Comparison of ENCODE assay signal across 8 cellular contexts in genomic region chr11:113532697-113533424, GRCh38. TPM values are rescaled to one million over a fixed set of nuclear protein-coding genes. Genes with fewer than 3 reads are reported as not detected.
DNase-seq lines count a peak whose midpoint lies in the region; ATAC-seq and TF ChIP-seq lines count a peak whose summit lies in the region.

No MANE protein-coding gene starts in this region.

- no peaks in the 10 kb centered on the region for H3K79me1 ChIP-seq in neuronal stem cell (ENCODE audit: low read depth, low read length)

- H2BK15ac ChIP-seq in neuronal stem cell (ENCODE audit: low read length): no peak overlapping the region

- H3K27ac ChIP-seq in PC-3 (ENCODE audit: low read length) (no peak overlapping the region), neuronal stem cell (replicated peaks; ENCODE audit: low read length) (no peak overlapping the region)

- H3K36me3 ChIP-seq in PC-3 (ENCODE audit: low read depth, low read length) (no peaks in the 10 kb centered on the region), neuronal stem cell (replicated peaks in 1 of 2; ENCODE audit: control insufficient read depth in 2 of 2, insufficient read depth in 2 of 2, low read length in 2 of 2) (no peaks in the 10 kb centered on the region)

- H3K4me1 Mint-ChIP-seq in activated T-cell treated with anti-CD3 and anti-CD28 coated beads, Interleukin-2, amount 50 U/mL, for 24 hours (ENCODE audit: low read depth): no peaks in the 10 kb centered on the region

- no peaks in the 10 kb centered on the region for H3F3A ChIP-seq in PC-3 (ENCODE audit: low read length, unreplicated experiment)

- peak; percentile 95 for TF ChIP-seq CTCF in PC-3 (conservative IDR thresholded peaks at IDR 0.05; ENCODE audit: low read depth, low read length)
- TF ChIP-seq CTCF in fibroblast of pulmonary artery (IDR thresholded peaks at IDR 0.05; ENCODE audit: low read length, missing control alignments): peak; percentile 97

- no peak overlapping the region for H3K4me3 Mint-ChIP-seq in activated T-cell treated with anti-CD3 and anti-CD28 coated beads, Interleukin-2, amount 50 U/mL, for 24 hours

- no peak overlapping the region for H2BK120ac ChIP-seq in neuronal stem cell (ENCODE audit: low read depth, low read length)

- H2BK12ac ChIP-seq in neuronal stem cell (ENCODE audit: low read length): no peak overlapping the region

- H3K9me3 ChIP-seq in PC-3 (ENCODE audit: low read length) (no peaks in the 10 kb centered on the region), neuronal stem cell (replicated peaks in 1 of 2; ENCODE audit: control insufficient read depth in 2 of 2, insufficient read depth in 1 of 2, low read depth in 1 of 2, low read length in 2 of 2) (no peaks in the 10 kb centered on the region)

- no TSS peak for BruUV-seq in PC-3 (replicated peaks; lab: Mats Ljungman, UMichigan)

- H3K23ac ChIP-seq in neuronal stem cell (ENCODE audit: low read depth, low read length, poor library complexity): no peak overlapping the region

- H3K9ac ChIP-seq in PC-3 (ENCODE audit: low read length) (no peak overlapping the region), neuronal stem cell (ENCODE audit: low read depth, low read length, poor library complexity) (no peak overlapping the region)

- H3K4me1 ChIP-seq in PC-3 (ENCODE audit: insufficient read depth, low read length) (no peaks in the 10 kb centered on the region), neuronal stem cell (ENCODE audit: control insufficient read depth in 2 of 2, insufficient read depth in 1 of 2, low read depth in 1 of 2, low read length in 2 of 2) (peaks cover 0 to 11% of the 10 kb centered on the region in 2 donors)

- no peak overlapping the region for H3K4me2 ChIP-seq in PC-3 (ENCODE audit: low read length)
- no peak overlapping the region for H3K4me2 ChIP-seq in neuronal stem cell (ENCODE audit: insufficient read depth, low read length, poor library complexity, severe bottlenecking)

- H3K9me2 ChIP-seq in PC-3 (replicated peaks; ENCODE audit: low read length): no peaks in the 10 kb centered on the region

- no peak overlapping the region for H3K18ac ChIP-seq in neuronal stem cell (ENCODE audit: low read length)

- H3K4me3 ChIP-seq in PC-3 (ENCODE audit: low read length) (no peak overlapping the region), fibroblast of pulmonary artery (replicated peaks; ENCODE audit: low read depth, low read length) (no peak overlapping the region), neuronal stem cell (ENCODE audit: low read length in 2 of 2) (no peak overlapping the region)

- in situ Hi-C loops in KBM-7 (cut with MboI; ENCODE audit: low pct_unique_long_range_greater_than_20kb, low sequenced_read_pairs): no loop called here

- no peak overlapping the region for H2AK5ac ChIP-seq in neuronal stem cell (ENCODE audit: low read depth, low read length)

- peaks cover 46% of the 10 kb centered on the region for H3K27me3 Mint-ChIP-seq in activated T-cell treated with anti-CD3 and anti-CD28 coated beads, Interleukin-2, amount 50 U/mL, for 24 hours

- H3K36me3 Mint-ChIP-seq in activated T-cell treated with anti-CD3 and anti-CD28 coated beads, Interleukin-2, amount 50 U/mL, for 24 hours (ENCODE audit: low read depth): no peaks in the 10 kb centered on the region

- POLR2A ChIA-PET in PC-3 (lab: Charles Lee; ENCODE audit: unreplicated experiment): no interaction called here

- H3K9me3 Mint-ChIP-seq in activated T-cell treated with anti-CD3 and anti-CD28 coated beads, Interleukin-2, amount 50 U/mL, for 24 hours: no peaks in the 10 kb centered on the region

- H2BK5ac ChIP-seq in neuronal stem cell (ENCODE audit: low read length): no peak overlapping the region

- ATAC-seq in PC-3: peak; percentile 93
- ATAC-seq in GM19324 (IDR thresholded peaks at IDR 0.05; ENCODE audit: low FRiP score, unreplicated experiment): no peak

- no peaks in the 10 kb centered on the region for H4K20me1 ChIP-seq in PC-3 (ENCODE audit: low read length)

- no peak overlapping the region for H3K4ac ChIP-seq in neuronal stem cell (ENCODE audit: low read length)

- H3K27ac Mint-ChIP-seq in activated T-cell treated with anti-CD3 and anti-CD28 coated beads, Interleukin-2, amount 50 U/mL, for 24 hours: no peak overlapping the region

- no peak overlapping the region for H4K8ac ChIP-seq in neuronal stem cell (ENCODE audit: low read depth, low read length)

- H3K79me2 ChIP-seq in PC-3 (ENCODE audit: low read length): no peaks in the 10 kb centered on the region

- no peak overlapping the region for H4K91ac ChIP-seq in neuronal stem cell (ENCODE audit: low read depth, low read length, poor library complexity)

- 0 out of 2 replicates have a peak, but pooled peaks cover 4% of the 10 kb centered on the region for H3K27me3 ChIP-seq in PC-3 (ENCODE audit: low read length)
- no peaks in the 10 kb centered on the region for H3K27me3 ChIP-seq in neuronal stem cell (ENCODE audit: control insufficient read depth in 3 of 3, insufficient read depth in 3 of 3, low read depth in 1 of 3, low read length in 3 of 3)

- H3K14ac ChIP-seq in neuronal stem cell (ENCODE audit: low read length): no peak overlapping the region

- CTCF ChIA-PET in PC-3 (lab: Charles Lee): no interaction called here

- H2AFZ ChIP-seq in PC-3 (ENCODE audit: low read length): peak overlapping the region; percentile 9; the same call in 1 of the 2 replicates
- peak overlapping the region; percentile 17 for H2AFZ ChIP-seq in neuronal stem cell (ENCODE audit: low read length)

- DNase-seq in DMS53 (lab: John Stamatoyannopoulos, UW) (peak; percentile 87), KBM-7 (peak; percentile 43), PC-3 (peak; percentile 90), fibroblast of pulmonary artery (ENCODE audit: low read depth) (peak; percentile 85), neuronal stem cell (ENCODE audit: low spot score) (peak; percentile 72), superior temporal gyrus (ENCODE audit: extremely low spot score) (peak; percentile 94)
- DNase-seq in activated T-cell treated with anti-CD3 and anti-CD28 coated beads, Interleukin-2, amount 50 U/mL, for 24 hours: peak; percentile 67

- intact Hi-C loops in PC-3 (cut with micrococcal nuclease): loop anchor here (1.0 kb wide), 2 partner anchors 198 to 228 kb away; no protein-coding TSS in a partner anchor

- WGBS in neuronal stem cell (ENCODE audit: extremely low coverage in 2 of 2, insufficient read length in 2 of 2, insufficient replicate concordance in 1 of 2), 2 donors: no CpG with 5 or more reads among the region's 9 CpGs

RNA-seq across cellular contexts. Expression of gene DRD2, which starts 57.7 kb away (rescaled TPM):
- total RNA-seq in PC-3 (2014; rRNA removed): not detected in 2 replicates
- 0.29 TPM for polyA plus RNA-seq in neuronal stem cell (2013, experiment 1 of 2)
- polyA plus RNA-seq in neuronal stem cell (2013, experiment 2 of 2): 0.29 TPM

Comparison
In these comparisons a context has a peak if more than half of its experiments do, and no peak if none do; other contexts are left out.
1. DNase-seq: peak in every context shown above with its lines; median percentile 94 in superior temporal gyrus; 90 in PC-3; 87 in DMS53; 85 in fibroblast of pulmonary artery; 72 in neuronal stem cell; 67 in activated T-cell treated with anti-CD3 and anti-CD28 coated beads, Interleukin-2, amount 50 U/mL, for 24 hours; 43 in KBM-7.